In the genomic region with DNA sequence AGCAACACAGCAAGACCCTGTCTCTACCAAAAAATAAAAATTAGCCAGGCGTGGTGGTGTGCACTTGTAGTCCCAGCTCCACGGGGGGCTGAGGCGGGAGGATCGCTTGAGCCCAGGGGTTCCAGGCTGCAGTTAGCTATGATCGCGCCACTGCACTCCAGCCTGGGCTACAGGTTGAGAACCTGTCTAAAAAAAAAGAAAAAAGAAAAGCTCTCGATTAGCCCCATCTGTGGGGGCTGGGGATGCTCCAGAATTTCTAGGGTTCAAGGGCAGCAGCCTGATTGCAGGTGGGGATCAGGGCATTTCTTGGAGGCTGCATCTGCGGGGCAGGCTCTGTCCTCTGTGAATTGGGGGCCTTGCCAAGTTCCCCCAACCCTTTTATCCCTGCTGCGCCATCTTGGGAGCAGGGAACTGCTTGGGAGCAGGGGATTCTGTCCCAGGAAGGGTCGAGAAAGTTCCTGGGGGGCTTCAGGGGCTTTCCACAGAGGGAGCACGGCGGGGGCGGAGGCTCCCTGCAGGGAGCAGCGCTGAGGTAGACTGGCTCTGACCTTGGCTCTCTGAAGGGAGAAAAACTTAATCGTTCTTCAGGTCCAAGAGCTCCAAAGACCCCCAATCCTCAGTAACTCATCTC, we compare ENCODE assay signal across 1 cellular context.
TF ChIP-seq lines count a peak whose summit lies in the region.

No MANE protein-coding gene starts in this region.

TF ChIP-seq in H1, 55 proteins besides CTCF, POLR2A, EP300 and RAD21:
- no peak for TF ChIP-seq BCL11A (IDR thresholded peaks at IDR 0.05; ENCODE audit: low read depth in 2 of 2, low read length in 2 of 2)
- no peak for TF ChIP-seq NANOG (IDR thresholded peaks at IDR 0.05; ENCODE audit: insufficient read depth, low read depth, low read length, poor library complexity, severe bottlenecking)
- TF ChIP-seq JUN (IDR thresholded peaks at IDR 0.05; ENCODE audit: low read depth, low read length), result no peak
- TF ChIP-seq HDAC6 (IDR thresholded peaks at IDR 0.05; ENCODE audit: low read depth, low read length), result no peak
- no peak for TF ChIP-seq CEBPB (IDR thresholded peaks at IDR 0.05; ENCODE audit: low read depth, low read length)
- no peak for TF ChIP-seq RBBP5 (IDR thresholded peaks at IDR 0.05; ENCODE audit: borderline replicate concordance, low read depth, low read length)
